ENCODE assay signal across 8 cellular contexts in the genomic region with DNA sequence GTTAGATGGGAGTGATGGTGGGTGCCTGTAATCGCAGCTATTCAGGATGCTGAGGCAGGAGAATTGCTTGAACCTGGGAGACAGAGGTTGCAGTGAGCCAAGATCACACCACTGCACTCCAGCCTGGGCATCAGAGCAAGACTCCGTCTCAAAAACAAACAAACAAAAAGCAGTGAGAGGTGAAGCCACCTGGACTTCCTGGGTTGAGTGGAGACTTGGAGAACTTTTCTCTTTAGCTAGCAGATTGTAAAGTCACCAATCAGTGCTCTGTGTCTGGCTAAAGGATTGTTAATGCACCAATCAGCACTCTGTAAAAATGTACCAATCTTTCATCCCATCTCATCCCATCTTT. TPM values are rescaled to one million over a fixed set of nuclear protein-coding genes. Genes with fewer than 3 reads are reported as not detected.
"Had no signal": no experiment of that assay in that cellular context is flagged by ENCODE, and none has a peak within 500 bp of the region (broad histone marks: within the 10 kb centered on the region; RNA-seq: fewer than 3 reads in every experiment).

No MANE protein-coding gene starts in this region.

RNA-seq across cellular contexts. Expression of a gene that starts 14.5 kb away (rescaled TPM):
- total RNA-seq: activated CD4-positive, alpha-beta memory T cell treated with anti-CD3 and anti-CD28 coated beads, Interleukin-2, amount 10 ng/mL, durations not matched to agents 7 days and 5 days; activated CD4-positive, alpha-beta T cell treated with anti-CD3 and anti-CD28 coated beads for 36 hours; activated CD8-positive, alpha-beta memory T cell treated with anti-CD3 and anti-CD28 coated beads for 36 hours; activated naive CD4-positive, alpha-beta T cell treated with anti-CD3 and anti-CD28 coated beads for 36 hours; activated T-helper 17 cell treated with anti-CD3 and anti-CD28 coated beads, Interleukin-2, amount 50 U/mL, for 72 hours; cardiac septum; SJSA1; T-helper 1 cell treated with Interleukin-12 subunit alpha and Interleukin-12 subunit beta and Interleukin-4 antibody, amounts not matched to agents 30 ng/mL and 1 ng/mL, for 36 hours had no signal

RNA-seq across cellular contexts. Expression of a gene that starts 36.0 kb away (rescaled TPM):
- total RNA-seq: activated CD4-positive, alpha-beta memory T cell treated with anti-CD3 and anti-CD28 coated beads, Interleukin-2, amount 10 ng/mL, durations not matched to agents 7 days and 5 days; activated CD4-positive, alpha-beta T cell treated with anti-CD3 and anti-CD28 coated beads for 36 hours; activated CD8-positive, alpha-beta memory T cell treated with anti-CD3 and anti-CD28 coated beads for 36 hours; activated naive CD4-positive, alpha-beta T cell treated with anti-CD3 and anti-CD28 coated beads for 36 hours; activated T-helper 17 cell treated with anti-CD3 and anti-CD28 coated beads, Interleukin-2, amount 50 U/mL, for 72 hours; cardiac septum; T-helper 1 cell treated with Interleukin-12 subunit alpha and Interleukin-12 subunit beta and Interleukin-4 antibody, amounts not matched to agents 30 ng/mL and 1 ng/mL, for 36 hours had no signal
